Comparison of ENCODE assay signal across 2 cellular contexts in genomic region chr5:131718487-131719014, GRCh38.
TF ChIP-seq lines count a peak whose summit lies in the region.

No MANE protein-coding gene starts in this region.

TF ChIP-seq in SK-N-SH treated with all-trans-retinoic acid at 6 μM for 48 hours, 23 proteins besides CTCF, POLR2A, EP300 and RAD21 (continued from another document):
- TF ChIP-seq POU6F1 (CRISPR knock-in tag; IDR thresholded peaks at IDR 0.05; ENCODE audit: borderline replicate concordance, low read depth) (no peak), ZNF8 (CRISPR knock-in tag; IDR thresholded peaks at IDR 0.05) (no peak), CSDC2 (CRISPR knock-in tag; IDR thresholded peaks at IDR 0.05) (no peak), TCF4 (CRISPR knock-in tag; IDR thresholded peaks at IDR 0.05; ENCODE audit: borderline replicate concordance) (no peak), SNAI2 (CRISPR knock-in tag; IDR thresholded peaks at IDR 0.05) (no peak), ZFP30 (CRISPR knock-in tag; IDR thresholded peaks at IDR 0.05) (no peak), ZNF70 (CRISPR knock-in tag; IDR thresholded peaks at IDR 0.05) (no peak), BACH2 (CRISPR knock-in tag; IDR thresholded peaks at IDR 0.05; ENCODE audit: borderline replicate concordance) (no peak), ESRRG (CRISPR knock-in tag; IDR thresholded peaks at IDR 0.05) (no peak), RARB (CRISPR knock-in tag; IDR thresholded peaks at IDR 0.05) (no peak), GLIS3 (CRISPR knock-in tag; IDR thresholded peaks at IDR 0.05) (no peak)

TF ChIP-seq in SK-N-SH, 30 proteins besides CTCF, POLR2A, EP300 and RAD21 (continued from another document):
- TF ChIP-seq MAX (IDR thresholded peaks at IDR 0.05; ENCODE audit: low read depth): no peak
